ENCODE assay signal across 9 cellular contexts in the genomic region with DNA sequence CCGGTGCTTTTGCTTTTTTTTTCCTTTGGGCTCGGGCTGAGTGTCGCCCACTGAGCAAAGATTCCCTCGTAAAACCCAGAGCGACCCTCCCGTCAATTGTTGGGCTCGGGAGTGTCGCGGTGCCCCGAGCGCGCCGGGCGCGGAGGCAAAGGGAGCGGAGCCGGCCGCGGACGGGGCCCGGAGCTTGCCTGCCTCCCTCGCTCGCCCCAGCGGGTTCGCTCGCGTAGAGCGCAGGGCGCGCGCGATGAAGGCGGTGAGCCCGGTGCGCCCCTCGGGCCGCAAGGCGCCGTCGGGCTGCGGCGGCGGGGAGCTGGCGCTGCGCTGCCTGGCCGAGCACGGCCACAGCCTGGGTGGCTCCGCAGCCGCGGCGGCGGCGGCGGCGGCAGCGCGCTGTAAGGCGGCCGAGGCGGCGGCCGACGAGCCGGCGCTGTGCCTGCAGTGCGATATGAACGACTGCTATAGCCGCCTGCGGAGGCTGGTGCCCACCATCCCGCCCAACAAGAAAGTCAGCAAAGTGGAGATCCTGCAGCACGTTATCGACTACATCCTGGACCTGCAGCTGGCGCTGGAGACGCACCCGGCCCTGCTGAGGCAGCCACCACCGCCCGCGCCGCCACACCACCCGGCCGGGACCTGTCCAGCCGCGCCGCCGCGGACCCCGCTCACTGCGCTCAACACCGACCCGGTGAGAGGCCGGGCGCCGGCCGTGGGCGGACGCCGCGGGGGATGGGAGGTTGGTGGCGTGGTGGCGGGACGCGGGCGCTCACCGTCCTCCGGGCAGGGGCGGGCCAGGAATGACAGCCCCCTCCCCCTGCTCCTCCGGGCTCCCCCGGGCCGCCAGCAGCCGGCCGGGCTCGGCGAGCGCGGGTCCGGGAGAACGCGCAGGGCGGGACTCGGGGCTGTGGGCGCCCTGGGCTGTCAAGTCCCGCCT. TPM values are rescaled to one million over a fixed set of nuclear protein-coding genes. Genes with fewer than 3 reads are reported as not detected.
A peak's percentile ranks its signal among the peaks of the same experiment; 100 is the strongest.
DNase-seq lines count a peak whose midpoint lies in the region; ATAC-seq, FAIRE-seq and TF ChIP-seq lines count a peak whose summit lies in the region.
"Had no signal": no experiment of that assay in that cellular context is flagged by ENCODE, and none has a peak within 500 bp of the region (broad histone marks: within the 10 kb centered on the region; RNA-seq: fewer than 3 reads in every experiment).

No MANE protein-coding gene starts in this region.

- H3K4me1 ChIP-seq in A549 (peaks cover 19% of the 10 kb centered on the region; the same call in 2 of the 3 replicates), HepG2 (ENCODE audit: insufficient read depth, low read length) (peaks cover 56% of the 10 kb centered on the region)

- DNase-seq in A549 (ENCODE audit: low read depth in 1 of 2, low spot score in 1 of 2) (peak; percentile 11 to 17), choroid plexus epithelial cell (ENCODE audit: low read depth) (peak; percentile 46), HepG2 (ENCODE audit: low spot score) (peak; percentile 21), ureter (ENCODE audit: low spot score) (peak; percentile 50)
- DNase-seq in activated CD4-positive, CD25-positive, alpha-beta regulatory T cell treated with anti-CD3 and anti-CD28 coated beads, Interleukin-2, amount 50 U/mL, for 72 hours: no peak
- DNase-seq: activated T-cell treated with anti-CD3 and anti-CD28 coated beads, Interleukin-2, amount 50 U/mL, for 4 hours had no signal

- in situ Hi-C loops in HepG2 (cut with HindIII; ENCODE audit: extremely low pct_ligation_motif_present, low pct_unique_long_range_greater_than_20kb): loop anchor here (25.0 kb wide), 1 partner anchor 1575 kb away; a partner anchor contains a TSS

- TF ChIP-seq POLR2A in A549 (IDR thresholded peaks at IDR 0.05; ENCODE audit: low read length) (no peak), HepG2 (IDR thresholded peaks at IDR 0.05; ENCODE audit: insufficient read depth in 1 of 2, low read depth in 2 of 2, low read length in 2 of 2) (no peak)

- TF ChIP-seq EP300 in A549 (IDR thresholded peaks at IDR 0.05) (no peak), HepG2 (IDR thresholded peaks at IDR 0.05; ENCODE audit: low read depth in 2 of 2, low read length in 2 of 2) (no peak), HepG2 (CRISPR knock-in tag; IDR thresholded peaks at IDR 0.05; ENCODE audit: borderline replicate concordance) (no peak)

- TF ChIP-seq CTCF in A549 (IDR thresholded peaks at IDR 0.05) (no peak), choroid plexus epithelial cell (conservative IDR thresholded peaks at IDR 0.05; ENCODE audit: low read depth, low read length) (no peak), HepG2 (CRISPR knock-in tag; IDR thresholded peaks at IDR 0.05) (no peak)

- H3K27me3 ChIP-seq in HepG2 (ENCODE audit: control insufficient read depth in 1 of 2, insufficient read depth in 2 of 2, low read length in 2 of 2): no peaks in the 10 kb centered on the region; a peak in 1 of 5 replicates

- no peak overlapping the region for H2AFZ ChIP-seq in HepG2 (ENCODE audit: low read length)

- ATAC-seq in A549 (peak; percentile 46 to 70), HG02759 (IDR thresholded peaks at IDR 0.05; ENCODE audit: unreplicated experiment) (peak; percentile 28), HepG2 (peak; percentile 81), HG02798 (IDR thresholded peaks at IDR 0.05; ENCODE audit: poor library complexity, unreplicated experiment) (no peak), GM18907 (IDR thresholded peaks at IDR 0.05; ENCODE audit: unreplicated experiment) (no peak)

- peak overlapping the region; percentile 80 for H3K9ac ChIP-seq in HepG2 (ENCODE audit: insufficient read depth, low read depth, low read length)

- H3K79me2 ChIP-seq in HepG2 (ENCODE audit: insufficient read depth, low read length): no peaks in the 10 kb centered on the region

- FAIRE-seq in A549 (lab: Jason Lieb, UNC): no peak
- FAIRE-seq in HepG2 (lab: Jason Lieb, UNC): no peak

- H3K36me3 ChIP-seq in HepG2 (replicated peaks in 1 of 2; ENCODE audit: control insufficient read depth in 1 of 2, insufficient read depth in 2 of 2, low read length in 2 of 2): no peaks in the 10 kb centered on the region

- peak overlapping the region; percentile 56 to 86 for H3K27ac ChIP-seq in A549
- H3K27ac ChIP-seq in HepG2 (ENCODE audit: extremely low read length, insufficient read depth, low read length): peak overlapping the region; percentile 79

- intact Hi-C loops in HepG2 (cut with micrococcal nuclease; ENCODE audit: unreplicated experiment): no loop called here

- BruUV-seq in HepG2 (replicated peaks; lab: Mats Ljungman, UMichigan): no TSS peak

- H3K9me3 ChIP-seq in A549 (no peaks in the 10 kb centered on the region), HepG2 (ENCODE audit: low read length) (no peaks in the 10 kb centered on the region)

- H4K20me1 ChIP-seq in HepG2 (ENCODE audit: insufficient read depth, low read length): no peaks in the 10 kb centered on the region; the same call in 1 of the 2 replicates

- CTCF ChIA-PET in A549 (lab: Yijun Ruan, JAX) (interaction anchor here (0.6 to 1.7 kb wide), 2 partner anchors 14 to 1193 kb away, joined by 3 to 4 read pairs; no protein-coding TSS in a partner anchor), HepG2 (lab: Yijun Ruan, JAX; ENCODE audit: low intra/inter-chr PET ratio, low total read pairs) (no interaction called here)

- TF ChIP-seq RAD21 in A549 (conservative IDR thresholded peaks at IDR 0.05 in 1 of 2, IDR thresholded peaks at IDR 0.05 in 1 of 2): no peak
- peak; percentile 22; the same call in 1 of the 2 replicates for TF ChIP-seq RAD21 in HepG2 (CRISPR knock-in tag; IDR thresholded peaks at IDR 0.05)

- WGBS in A549 (ENCODE audit: missing lambda C conversion rate): 0% methylated on average over 3 of the region's 122 CpGs
- WGBS in HepG2 (ENCODE audit: low lambda C conversion rate): 83% methylated on average over 93 of the region's 122 CpGs

- H3K4me2 ChIP-seq in A549 (peak overlapping the region; percentile 85), HepG2 (ENCODE audit: low read depth, low read length) (peak overlapping the region; percentile 85)

- H3K4me3 ChIP-seq in A549 (peak overlapping the region; percentile 59), choroid plexus epithelial cell (ENCODE audit: low read depth, low read length) (peak overlapping the region; percentile 56), HepG2 (replicated peaks in 1 of 3; ENCODE audit: insufficient read depth in 1 of 3, low read depth in 2 of 3, low read length in 3 of 3) (peak overlapping the region; percentile 88 to 94 (median 89))

- POLR2A ChIA-PET in A549 (lab: Yijun Ruan, JAX): interaction anchor here (2.0 kb wide), 1 partner anchor 34 kb away, joined by 17 read pairs; no protein-coding TSS in a partner anchor
- POLR2A ChIA-PET in HepG2 (lab: Yijun Ruan, JAX): interaction anchor here (0.6 kb wide), 1 partner anchor 9 kb away, joined by 3 read pairs; no protein-coding TSS in a partner anchor

TF ChIP-seq in A549, 52 proteins besides CTCF, POLR2A, EP300 and RAD21 (continues in another document):
- TF ChIP-seq SREBF2 (IDR thresholded peaks at IDR 0.05): no peak
- no peak for TF ChIP-seq NFE2L2 (conservative IDR thresholded peaks at IDR 0.05; ENCODE audit: low read length)

TF ChIP-seq in HepG2, 621 proteins besides CTCF, POLR2A, EP300 and RAD21 (continues in another document):
- no peak; the same call in 1 of the 2 replicates for TF ChIP-seq MED1 (CRISPR knock-in tag; IDR thresholded peaks at IDR 0.05)
- TF ChIP-seq RELA (CRISPR knock-in tag; IDR thresholded peaks at IDR 0.05): 0 out of 2 replicates have a peak, but pooled peaks have one; percentile 36
- no peak for TF ChIP-seq ZFYVE20 (CRISPR knock-in tag; IDR thresholded peaks at IDR 0.05; ENCODE audit: borderline replicate concordance, low read depth)
- TF ChIP-seq RFXANK (CRISPR knock-in tag; IDR thresholded peaks at IDR 0.05): no peak
- TF ChIP-seq, protein P1, sequence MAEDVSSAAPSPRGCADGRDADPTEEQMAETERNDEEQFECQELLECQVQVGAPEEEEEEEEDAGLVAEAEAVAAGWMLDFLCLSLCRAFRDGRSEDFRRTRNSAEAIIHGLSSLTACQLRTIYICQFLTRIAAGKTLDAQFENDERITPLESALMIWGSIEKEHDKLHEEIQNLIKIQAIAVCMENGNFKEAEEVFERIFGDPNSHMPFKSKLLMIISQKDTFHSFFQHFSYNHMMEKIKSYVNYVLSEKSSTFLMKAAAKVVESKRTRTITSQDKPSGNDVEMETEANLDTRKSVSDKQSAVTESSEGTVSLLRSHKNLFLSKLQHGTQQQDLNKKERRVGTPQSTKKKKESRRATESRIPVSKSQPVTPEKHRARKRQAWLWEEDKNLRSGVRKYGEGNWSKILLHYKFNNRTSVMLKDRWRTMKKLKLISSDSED (CRISPR knock-in tag; IDR thresholded peaks at IDR 0.05): no peak

RNA-seq across cellular contexts. Expression of a gene that starts 0.6 kb away (rescaled TPM):
- polyA plus RNA-seq in A549 (2011; rRNA removed): 1.6 and 2.6 TPM in 2 replicates
- 7.4 and 11.8 TPM in 2 replicates for polyA plus RNA-seq in A549 (2012; cell fraction: cytosol; rRNA removed)
- polyA plus RNA-seq in A549 (2012; cell fraction: nucleus; rRNA removed): 6.9 and 10.4 TPM in 2 replicates
- polyA plus RNA-seq in A549 (2017; fragmentation: RNase III; extraction: RNeasy Plus Mini Kit Qiagen cat#74134 plus additional on column Dnase treatment): 1.4 to 6.1 TPM (median 4.7 TPM) in 3 replicates
- polyA minus RNA-seq in A549 (2011; rRNA and poly(A)+ RNA removed): 0.58 TPM in 2 replicates
- total RNA-seq in HepG2 (2016; rRNA removed; fragmentation: Illumina TruSeq; extraction: Trizol): 0.44 and 0.60 TPM in 2 replicates
- 0.44 and 0.71 TPM in 2 replicates for total RNA-seq in HepG2 (2016; cell fraction: cytosol; rRNA removed; fragmentation: Illumina TruSeq; extraction: Trizol; ENCODE audit: low read depth)
- 0.45 and 0.65 TPM in 2 replicates for total RNA-seq in HepG2 (2016; cell fraction: insoluble cytoplasmic fraction; rRNA removed; fragmentation: Illumina TruSeq; extraction: Trizol)
- 0.52 and 0.74 TPM in 2 replicates for total RNA-seq in HepG2 (2016; cell fraction: membrane; rRNA removed; fragmentation: Illumina TruSeq; extraction: Trizol)
- 0.53 and 0.56 TPM in 2 replicates for total RNA-seq in HepG2 (2016; cell fraction: nucleus; rRNA removed; fragmentation: Illumina TruSeq; extraction: Trizol)
- polyA plus RNA-seq in HepG2 (2011; rRNA removed): 0.05 and 0.20 TPM in 2 replicates
- 0.05 and 0.09 TPM in 2 replicates for polyA plus RNA-seq in HepG2 (2011; cell fraction: cytosol; rRNA removed)
- polyA plus RNA-seq in HepG2 (2011; cell fraction: nucleus; rRNA removed): 0.09 and 0.18 TPM in 2 replicates
- 0.12 and 0.30 TPM in 2 replicates for polyA plus RNA-seq in HepG2 (2012)
- 0.76 and 1.0 TPM in 2 replicates for polyA plus RNA-seq in HepG2 (2016; cell fraction: cytosol; fragmentation: Illumina TruSeq; extraction: Trizol; ENCODE audit: low read depth)
- 0.59 and 0.71 TPM in 2 replicates for polyA plus RNA-seq in HepG2 (2016; cell fraction: insoluble cytoplasmic fraction; fragmentation: Illumina TruSeq; extraction: Trizol; ENCODE audit: low read depth)
- 0.87 and 0.89 TPM in 2 replicates for polyA plus RNA-seq in HepG2 (2016; cell fraction: membrane; fragmentation: Illumina TruSeq; extraction: Trizol; ENCODE audit: low read depth)
- 1.1 and 1.2 TPM in 2 replicates for polyA plus RNA-seq in HepG2 (2016; cell fraction: nucleus; fragmentation: Illumina TruSeq; extraction: Trizol; ENCODE audit: insufficient read depth, low read depth)
- not detected in 2 replicates for polyA minus RNA-seq in HepG2 (2011; rRNA and poly(A)+ RNA removed; ENCODE audit: low replicate concordance)
- polyA minus RNA-seq in HepG2 (2011; cell fraction: cytosol; rRNA and poly(A)+ RNA removed): not detected in 2 replicates
- 0.50 and 1.9 TPM in 2 replicates for polyA minus RNA-seq in HepG2 (2011; cell fraction: nucleus; rRNA and poly(A)+ RNA removed)
- 32.5 TPM for total RNA-seq in ureter

Comparison
In these comparisons a context has a peak if more than half of its experiments do, and no peak if none do; other contexts are left out.
1. ATAC-seq: peak in A549 (2 of 2), HG02759 (single experiment) and HepG2 (single experiment); none in HG02798 (single experiment) and GM18907 (single experiment).
2. RNA of a gene that starts 0.6 kb away (total RNA-seq): 32.5 TPM in ureter (single experiment); 0.44 to 0.74 TPM in HepG2; every median in the first group is over 10 times any median in the second.
3. Peak in every context shown above with its lines, with median percentiles within 50 percentile points of each other: H3K4me3 ChIP-seq.